Comparison of ENCODE assay signal across 10 cellular contexts in the genomic region with DNA sequence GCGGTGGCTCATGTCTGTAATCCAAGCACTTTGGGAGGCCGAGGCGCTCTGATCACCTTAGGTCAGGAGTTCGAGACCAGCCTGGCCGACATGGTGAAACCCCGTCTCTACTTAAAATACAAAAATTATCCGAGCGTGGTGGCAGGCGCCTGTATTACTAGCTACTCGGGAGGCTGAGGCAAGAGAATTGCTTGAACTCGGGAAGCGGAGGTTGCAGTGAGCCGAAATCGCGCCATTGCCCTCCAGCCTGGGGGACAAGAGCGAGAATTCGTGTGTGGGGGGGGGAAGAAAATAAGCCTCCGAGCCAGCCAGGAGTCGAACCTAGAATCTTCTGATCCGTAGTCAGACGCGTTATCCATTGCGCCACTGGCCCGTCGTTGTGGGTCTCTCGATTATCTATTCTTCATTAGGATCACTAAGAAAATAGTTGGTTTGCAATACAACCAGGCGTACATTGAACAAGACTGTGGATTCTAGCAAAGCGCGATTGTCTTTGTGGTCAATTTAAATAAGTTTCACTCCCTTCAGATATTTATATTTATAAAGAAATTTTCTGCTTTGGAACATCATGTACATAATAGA. TPM values are rescaled to one million over a fixed set of nuclear protein-coding genes. Genes with fewer than 3 reads are reported as not detected.
DNase-seq lines count a peak whose midpoint lies in the region; ATAC-seq, FAIRE-seq and TF ChIP-seq lines count a peak whose summit lies in the region.
"Had no signal": no experiment of that assay in that cellular context is flagged by ENCODE, and none has a peak within 500 bp of the region (broad histone marks: within the 10 kb centered on the region; RNA-seq: fewer than 3 reads in every experiment).

No MANE protein-coding gene starts in this region.

- no peak overlapping the region for H4K8ac ChIP-seq in IMR-90 (ENCODE audit: low read depth in 2 of 2, low read length in 2 of 2)

- ATAC-seq in IMR-90 (ENCODE audit: low read depth) (peak; percentile 65), K562 (peak; percentile 71), HG02763 (IDR thresholded peaks at IDR 0.05; ENCODE audit: unreplicated experiment) (no peak), GM18867 (IDR thresholded peaks at IDR 0.05; ENCODE audit: unreplicated experiment) (no peak)

- H4K5ac ChIP-seq in IMR-90 (ENCODE audit: low read depth, low read length) = no peak overlapping the region

- POLR2A ChIA-PET in IMR-90 (lab: Charles Lee; ENCODE audit: unreplicated experiment) (interaction anchor here (0.6 kb wide), 1 partner anchor 264 kb away, joined by 3 read pairs; no protein-coding TSS in a partner anchor), K562 (lab: Yijun Ruan, JAX) (interaction anchor here (0.6 to 1.2 kb wide), 4 partner anchors 18 to 470 kb away, joined by 4 read pairs; a partner anchor contains a TSS)

- no peak overlapping the region for H3K4ac ChIP-seq in IMR-90 (ENCODE audit: low read depth, low read length)

- no peak overlapping the region for H2AK9ac ChIP-seq in IMR-90 (replicated peaks; ENCODE audit: low read depth, low read length, poor library complexity)

- TF ChIP-seq EP300 in K562 (IDR thresholded peaks at IDR 0.05; ENCODE audit: low read length) = peak; percentile 48; the same call in 1 of the 2 replicates

- H3K79me2 ChIP-seq in K562 (ENCODE audit: control insufficient read depth, insufficient read depth, low read length) = no peaks in the 10 kb centered on the region

- H3K4me2 ChIP-seq in IMR-90 (ENCODE audit: low read depth, low read length) (no peak overlapping the region), K562 (ENCODE audit: insufficient read depth, low read length) (peak overlapping the region; percentile 69; the same call in 1 of the 2 replicates)
- H3K4me2 ChIP-seq: KMS-11 had no signal

- TF ChIP-seq RAD21 in IMR-90 (IDR thresholded peaks at IDR 0.05; ENCODE audit: low read length) (no peak), K562 (CRISPR knock-in tag; conservative IDR thresholded peaks at IDR 0.05 in 1 of 2, IDR thresholded peaks at IDR 0.05 in 1 of 2) (no peak)

- H3K14ac ChIP-seq in IMR-90 (replicated peaks; ENCODE audit: low read depth, low read length) = no peak overlapping the region

- no peak overlapping the region for H2BK20ac ChIP-seq in IMR-90 (ENCODE audit: low read depth, low read length)

- no TSS peak for BruUV-seq in IMR-90 (replicated peaks; lab: Mats Ljungman, UMichigan)
- no TSS peak for BruUV-seq in K562 (replicated peaks; lab: Mats Ljungman, UMichigan)

- no peak for TF ChIP-seq CTCF in IMR-90 (conservative IDR thresholded peaks at IDR 0.05; ENCODE audit: low read depth, low read length)
- TF ChIP-seq CTCF in K562 (IDR thresholded peaks at IDR 0.05 in 2 of 3, conservative IDR thresholded peaks at IDR 0.05 in 1 of 3; ENCODE audit: insufficient read depth in 2 of 3, low read depth in 1 of 3, low read length in 3 of 3) = no peak

- H2AFZ ChIP-seq in IMR-90 (replicated peaks; ENCODE audit: low read length, poor library complexity) (no peak overlapping the region), K562 (ENCODE audit: low read depth, low read length) (peak overlapping the region; percentile 84)

- intact Hi-C loops in IMR-90 (cut with micrococcal nuclease) = no loop called here
- intact Hi-C loops in K562 (cut with micrococcal nuclease) = loop anchor here (1.0 to 5.0 kb wide), 13 partner anchors 17 to 539 kb away; a partner anchor contains a TSS

- dilution Hi-C loops in IMR-90 (cut with HindIII; ENCODE audit: low sequenced_read_pairs, unreplicated experiment) = no loop called here

- TF ChIP-seq POLR2A in IMR-90 (IDR thresholded peaks at IDR 0.05; ENCODE audit: low read depth, low read length) = no peak
- no peak for TF ChIP-seq POLR2A in K562 (conservative IDR thresholded peaks at IDR 0.05)

- no peak overlapping the region for H2BK5ac ChIP-seq in IMR-90 (ENCODE audit: low read depth, low read length, poor library complexity, severe bottlenecking)

- H4K91ac ChIP-seq in IMR-90 (ENCODE audit: insufficient read depth, low read depth, low read length) = no peak overlapping the region

- no peak overlapping the region for H3K56ac ChIP-seq in IMR-90 (ENCODE audit: extremely low read depth, insufficient read depth, low read length)

- no peaks in the 10 kb centered on the region for H4K20me1 ChIP-seq in IMR-90 (ENCODE audit: insufficient read depth, low read length)
- no peaks in the 10 kb centered on the region for H4K20me1 ChIP-seq in K562 (replicated peaks; ENCODE audit: control insufficient read depth, insufficient read depth, low read length)

- H3K36me3 ChIP-seq in IMR-90 (ENCODE audit: control insufficient read depth, insufficient read depth, low read length) (no peaks in the 10 kb centered on the region), K562 (ENCODE audit: control insufficient read depth, insufficient read depth, low read length) (no peaks in the 10 kb centered on the region)

- H3K4me3 ChIP-seq in IMR-90 (ENCODE audit: insufficient read depth, low read depth, low read length) (no peak overlapping the region), K562 (peak overlapping the region; percentile 55)

- H3K4me1 ChIP-seq in IMR-90 (ENCODE audit: control insufficient read depth, insufficient read depth, low read length) (no peaks in the 10 kb centered on the region), K562 (replicated peaks in 1 of 2; ENCODE audit: control insufficient read depth in 2 of 2, insufficient read depth in 2 of 2, low read length in 2 of 2) (peaks cover 6 to 16% of the 10 kb centered on the region in 2 experiments; a peak in 4 of 5 replicates)

- no peak overlapping the region for H2BK15ac ChIP-seq in IMR-90 (ENCODE audit: low read depth, low read length)

- H2BK120ac ChIP-seq in IMR-90 (ENCODE audit: low read depth, low read length) = no peak overlapping the region

- DNase-seq in ELR (ENCODE audit: low read depth) = peak; percentile 69
- peak; percentile 29 for DNase-seq in IMR-90
- peak; percentile 55 to 88 (median 66) for DNase-seq in K562 (ENCODE audit: extremely low read depth in 1 of 4, low spot score in 3 of 4)
- peak; percentile 14 to 20 for DNase-seq in lung microvascular endothelial cell (ENCODE audit: low read depth in 2 of 2)
- no peak for DNase-seq in RKO (ENCODE audit: low spot score)
- no peak for DNase-seq in HuH-7.5 (ENCODE audit: low spot score)
- DNase-seq: SHP77 treated with DMSO at 0.1 percent for 48 hours had no signal

- H3K9ac ChIP-seq in IMR-90 (ENCODE audit: low read depth, low read length) = no peak overlapping the region
- peak overlapping the region; percentile 59 to 89 for H3K9ac ChIP-seq in K562 (ENCODE audit: insufficient read depth in 1 of 2, low read depth in 2 of 2, low read length in 2 of 2)
- H3K9ac ChIP-seq: KMS-11 had no signal

- WGBS in IMR-90 (ENCODE audit: extremely low coverage in 2 of 2, insufficient read length in 1 of 2), 2 experiments = 17% methylated on average over 6 of the region's 29 CpGs; no CpG with 5 or more reads in 1 of the 2 experiments
- under 1% methylated on average over 29 of the region's 29 CpGs for WGBS in K562 (ENCODE audit: insufficient coverage, low coverage, missing lambda C conversion rate)

- H3K9me1 ChIP-seq in IMR-90 (ENCODE audit: insufficient read depth, low read length) (no peaks in the 10 kb centered on the region), K562 (ENCODE audit: control insufficient read depth, insufficient read depth, low read length) (no peaks in the 10 kb centered on the region)

- H3K9me3 ChIP-seq in IMR-90 (ENCODE audit: control insufficient read depth, insufficient read depth, low read length) (no peaks in the 10 kb centered on the region), K562 (replicated peaks; ENCODE audit: control insufficient read depth, insufficient read depth, low read depth, low read length) (no peaks in the 10 kb centered on the region)

- H3K18ac ChIP-seq in IMR-90 (ENCODE audit: low read depth, low read length) = no peak overlapping the region

- peak; percentile 66 for FAIRE-seq in K562 (lab: Jason Lieb, UNC)

- CTCF ChIA-PET in IMR-90 (lab: Yijun Ruan, JAX) = interaction anchor here (0.6 kb wide), 1 partner anchor 304 kb away, joined by 3 read pairs; no protein-coding TSS in a partner anchor
- CTCF ChIA-PET in K562 (lab: Yijun Ruan, JAX; ENCODE audit: low intra/inter-chr PET ratio) = interaction anchor here (0.6 to 1.5 kb wide), 12 partner anchors 17 to 681 kb away, joined by 3 to 5 read pairs (median 4); no protein-coding TSS in a partner anchor

- H2AK5ac ChIP-seq in IMR-90 (ENCODE audit: low read depth, low read length) = no peak overlapping the region

- H3K27me3 ChIP-seq in IMR-90 (ENCODE audit: control insufficient read depth, insufficient read depth, low read length) = no peaks in the 10 kb centered on the region
- no peaks in the 10 kb centered on the region for H3K27me3 ChIP-seq in K562 (ENCODE audit: control insufficient read depth in 2 of 2, insufficient read depth in 2 of 2, low read length in 2 of 2)

- H3K27ac ChIP-seq in IMR-90 (ENCODE audit: insufficient read depth, low read length) = no peak overlapping the region
- H3K27ac ChIP-seq in K562 (ENCODE audit: extremely low read depth, low read depth, low read length) = peak overlapping the region; percentile 61
- H3K27ac ChIP-seq: KMS-11 had no signal

- H3K23ac ChIP-seq in IMR-90 (ENCODE audit: low read depth, low read length) = no peak overlapping the region

- in situ Hi-C loops in IMR-90 (cut with MboI; ENCODE audit: low sequenced_read_pairs) (no loop called here), K562 (cut with MboI) (no loop called here)

- H3K79me1 ChIP-seq in IMR-90 (ENCODE audit: low read depth in 1 of 2, low read length in 2 of 2) = no peaks in the 10 kb centered on the region

RNA-seq across cellular contexts. Expression of a gene that starts 33.9 kb away (rescaled TPM):
- total RNA-seq in IMR-90 (2012; rRNA removed) (not detected in 2 replicates), K562 (2014; rRNA removed) (4.9 and 7.5 TPM in 2 replicates), K562 (2014; rRNA removed; fragmentation: Illumina TruSeq; extraction: Trizol) (2.8 and 4.5 TPM in 2 replicates), K562 (2015; rRNA removed; fragmentation: Illumina TruSeq; extraction: Trizol) (4.6 and 5.7 TPM in 2 replicates), K562 (2021) (12.1 and 12.7 TPM in 2 replicates), lung microvascular endothelial cell (0.22 TPM in 1 of 2 replicates, not detected in the other)
- polyA plus RNA-seq in IMR-90 (2012; rRNA removed) (0.14 and 0.39 TPM in 2 replicates), K562 (2011; rRNA removed) (19.3 and 29.6 TPM in 2 replicates), K562 (2014; fragmentation: Illumina TruSeq; extraction: Trizol) (13.1 and 17.4 TPM in 2 replicates), K562 (2014; fragmentation: Nextera tagmentation; extraction: Ambion mirVana) (10 to 100 TPM; 12.0 to 13.5 TPM), K562 (2014; rRNA removed) (21.3 and 21.8 TPM in 2 replicates)
- polyA plus RNA-seq in IMR-90 (2012; cell fraction: cytosol; rRNA removed) = 0.22 TPM in 2 replicates
- polyA plus RNA-seq in IMR-90 (2012; cell fraction: nucleus; rRNA removed; ENCODE audit: low replicate concordance) = 0.82 and 1.1 TPM in 2 replicates
- 14.9 and 15.6 TPM in 2 replicates for total RNA-seq in K562 (2011; cell fraction: chromatin; rRNA removed; ENCODE audit: low replicate concordance)
- 14.3 and 15.8 TPM in 2 replicates for total RNA-seq in K562 (2011; cell fraction: nucleolus; rRNA removed)
- 19.4 and 34.7 TPM in 2 replicates for total RNA-seq in K562 (2011; cell fraction: nucleoplasm; rRNA removed)
- polyA plus RNA-seq in K562 (2011; cell fraction: cytosol; rRNA removed) = 32.3 and 43.3 TPM in 2 replicates
- 50.1 and 60.0 TPM in 2 replicates for polyA plus RNA-seq in K562 (2011; cell fraction: nucleus; rRNA removed)
- polyA plus RNA-seq in K562 (2012) = 15.6 and 44.4 TPM in 2 replicates
- polyA minus RNA-seq in K562 (2011; rRNA and poly(A)+ RNA removed) = 9.2 and 12.7 TPM in 2 replicates
- polyA minus RNA-seq in K562 (2011; cell fraction: cytosol; rRNA and poly(A)+ RNA removed) = 5.9 and 6.6 TPM in 2 replicates
- 9.0 and 19.1 TPM in 2 replicates for polyA minus RNA-seq in K562 (2011; cell fraction: nucleus; rRNA and poly(A)+ RNA removed)

Comparison
In these comparisons a context has a peak if more than half of its experiments do, and no peak if none do; other contexts are left out.
1. DNase-seq: peak in ELR (single experiment), IMR-90 (single experiment), K562 (4 of 4) and lung microvascular endothelial cell (2 of 2); none in RKO (single experiment) and HuH-7.5 (single experiment).
2. ATAC-seq: peak in IMR-90 (single experiment) and K562 (single experiment); none in HG02763 (single experiment) and GM18867 (single experiment).